ENCODE assay signal across 16 cellular contexts in the genomic region with DNA sequence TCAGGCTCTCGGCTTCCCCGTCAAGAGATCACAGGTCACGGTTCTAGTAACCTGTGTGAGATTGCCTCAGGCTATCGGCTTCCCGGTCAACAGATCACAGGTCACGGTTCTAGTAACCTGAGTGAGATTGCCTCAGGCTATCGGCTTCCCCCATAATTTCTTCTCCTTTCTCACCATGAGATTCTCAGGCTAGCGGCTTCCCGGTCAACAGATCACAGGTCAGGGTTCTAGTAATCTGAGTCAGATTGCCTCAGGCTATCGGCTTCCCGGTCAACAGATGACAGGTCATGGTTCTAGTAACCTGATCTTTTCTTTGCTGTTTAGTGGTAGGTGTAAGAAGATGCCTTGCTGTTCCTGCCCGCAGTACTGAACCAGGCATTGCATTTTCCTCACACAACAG.
"Had no signal": no experiment of that assay in that cellular context is flagged by ENCODE, and none has a peak within 500 bp of the region (broad histone marks: within the 10 kb centered on the region; RNA-seq: fewer than 3 reads in every experiment).

No MANE protein-coding gene starts in this region.

- H3K4me3 Mint-ChIP-seq: activated B cell treated with CpG ODN at 0.5 μM for 24 hours; activated CD8-positive, alpha-beta T cell treated with anti-CD3 and anti-CD28 coated beads for 36 hours; activated naive CD8-positive, alpha-beta T cell; activated T-cell treated with anti-CD3 and anti-CD28 coated beads, Interleukin-2, amount 50 U/mL, for 72 hours; natural killer cell treated with Interleukin-12 subunit alpha and Interleukin-12 subunit beta and Interleukin-15 and Interleukin-18, amount 100 ng/mL, for 72 hours; stimulated activated memory B cell treated with anti-CD40 and anti-IgM and Interleukin-4, amounts not matched to agents 10 μg/mL and 1 μg/mL and 100 μg/mL, for 72 hours had no signal

- H3K9me3 ChIP-seq: left lung had no signal

- H3K27ac ChIP-seq: dorsolateral prefrontal cortex, left lung had no signal

- H3K4me1 ChIP-seq: left lung had no signal

- H3K27me3 Mint-ChIP-seq: activated B cell treated with CpG ODN at 0.5 μM for 24 hours; activated CD8-positive, alpha-beta T cell treated with anti-CD3 and anti-CD28 coated beads for 36 hours; activated naive CD8-positive, alpha-beta T cell; natural killer cell treated with Interleukin-12 subunit alpha and Interleukin-12 subunit beta and Interleukin-15 and Interleukin-18, amount 100 ng/mL, for 72 hours; stimulated activated memory B cell treated with anti-CD40 and anti-IgM and Interleukin-4, amounts not matched to agents 10 μg/mL and 1 μg/mL and 100 μg/mL, for 72 hours had no signal

- H3K27ac Mint-ChIP-seq: activated B cell treated with CpG ODN at 0.5 μM for 24 hours; activated CD8-positive, alpha-beta T cell treated with anti-CD3 and anti-CD28 coated beads for 36 hours; activated naive CD8-positive, alpha-beta T cell; activated T-cell treated with anti-CD3 and anti-CD28 coated beads, Interleukin-2, amount 50 U/mL, for 72 hours; natural killer cell treated with Interleukin-12 subunit alpha and Interleukin-12 subunit beta and Interleukin-15 and Interleukin-18, amount 100 ng/mL, for 72 hours; stimulated activated memory B cell treated with anti-CD40 and anti-IgM and Interleukin-4, amounts not matched to agents 10 μg/mL and 1 μg/mL and 100 μg/mL, for 72 hours had no signal

- H3K4me3 ChIP-seq: dorsolateral prefrontal cortex, left lung had no signal

- H3K27me3 ChIP-seq: dorsolateral prefrontal cortex, left lung had no signal

- H3K36me3 ChIP-seq: left lung had no signal

- H3K36me3 Mint-ChIP-seq: activated naive CD8-positive, alpha-beta T cell; natural killer cell treated with Interleukin-12 subunit alpha and Interleukin-12 subunit beta and Interleukin-15 and Interleukin-18, amount 100 ng/mL, for 72 hours; stimulated activated memory B cell treated with anti-CD40 and anti-IgM and Interleukin-4, amounts not matched to agents 10 μg/mL and 1 μg/mL and 100 μg/mL, for 72 hours had no signal

- DNase-seq: activated B cell treated with CpG ODN at 0.5 μM for 24 hours; activated CD4-positive, alpha-beta T cell treated with anti-CD3 and anti-CD28 coated beads for 48 hours; activated CD8-positive, alpha-beta memory T cell treated with anti-CD3 and anti-CD28 coated beads, Interleukin-2, amount 50 U/mL, for 48 hours; activated CD8-positive, alpha-beta T cell treated with anti-CD3 and anti-CD28 coated beads for 36 hours; activated gamma-delta T cell; activated T-cell treated with anti-CD3 and anti-CD28 coated beads, Interleukin-2, amount 50 U/mL, for 72 hours; amniotic stem cell; dorsolateral prefrontal cortex; hypothalamus; left lung; nucleus accumbens; posterior cingulate gyrus; T-helper 2 cell had no signal

- H3K4me1 Mint-ChIP-seq: activated B cell treated with CpG ODN at 0.5 μM for 24 hours; stimulated activated memory B cell treated with anti-CD40 and anti-IgM and Interleukin-4, amounts not matched to agents 10 μg/mL and 1 μg/mL and 100 μg/mL, for 72 hours had no signal

- ATAC-seq: activated CD8-positive, alpha-beta T cell treated with anti-CD3 and anti-CD28 coated beads for 36 hours; activated T-cell treated with anti-CD3 and anti-CD28 coated beads, Interleukin-2, amount 50 U/mL, for 72 hours; left lung; natural killer cell treated with Interleukin-12 subunit alpha and Interleukin-12 subunit beta and Interleukin-15 and Interleukin-18, amount 100 ng/mL, for 72 hours; stimulated activated memory B cell treated with anti-CD40 and anti-IgM and Interleukin-4, amounts not matched to agents 10 μg/mL and 1 μg/mL and 100 μg/mL, for 72 hours had no signal
